In the genomic region with DNA sequence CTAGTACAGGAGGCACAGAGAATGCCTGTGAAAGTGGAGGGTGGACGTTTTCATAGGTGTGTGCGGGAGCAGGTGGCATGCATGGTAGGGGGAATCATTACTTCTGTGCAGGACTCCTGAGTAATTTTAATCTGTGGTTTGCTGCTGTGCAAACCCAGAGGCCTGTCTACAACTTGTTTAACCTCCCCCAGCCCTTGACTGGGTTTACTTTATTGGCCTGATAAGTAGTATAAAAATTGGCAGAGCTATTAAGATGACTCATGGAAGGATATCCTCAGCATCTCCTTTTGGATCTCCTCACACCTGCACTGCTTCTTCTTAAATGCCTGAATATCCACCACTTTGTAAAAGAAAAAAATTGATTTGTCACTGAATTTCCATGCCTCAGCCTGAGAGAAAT, we compare ENCODE assay signal across 14 cellular contexts.
"Had no signal": no experiment of that assay in that cellular context is flagged by ENCODE, and none has a peak within 500 bp of the region (broad histone marks: within the 10 kb centered on the region; RNA-seq: fewer than 3 reads in every experiment).

No MANE protein-coding gene starts in this region.

- H3K4me1 ChIP-seq: parathyroid adenoma, tibial nerve had no signal

- H3K27me3 ChIP-seq: hepatocyte, neutrophil, tibial nerve had no signal

- H2AFZ ChIP-seq: hepatocyte, parathyroid adenoma had no signal

- DNase-seq: activated CD4-positive, alpha-beta T cell treated with anti-CD3 and anti-CD28 coated beads, Interleukin-2, amount 50 U/mL, for 48 hours; activated CD8-positive, alpha-beta memory T cell treated with anti-CD3 and anti-CD28 coated beads, Interleukin-2, amount 10 ng/mL, durations not matched to agents 7 days and 5 days; activated naive CD4-positive, alpha-beta T cell treated with anti-CD3 and anti-CD28 coated beads, Interleukin-2, amount 10 ng/mL, durations not matched to agents 7 days and 5 days; activated T-cell treated with anti-CD3 and anti-CD28 coated beads, Interleukin-2, amount 50 U/mL, for 24 hours; mesenchymal stem cell; natural killer cell; stimulated activated CD4-positive, alpha-beta T cell treated with anti-CD3 and anti-CD28 coated beads, Interleukin-2, amount 100 ng/mL, for 48 hours had no signal

- FAIRE-seq: colon, endometrium had no signal

- H3K79me2 ChIP-seq: parathyroid adenoma had no signal

- H3K4me3 ChIP-seq: hepatocyte, tibial nerve had no signal

- H3K36me3 ChIP-seq: neutrophil, tibial nerve had no signal

- ATAC-seq: activated CD8-positive, alpha-beta memory T cell treated with anti-CD3 and anti-CD28 coated beads, Interleukin-2, amount 10 ng/mL, durations not matched to agents 7 days and 5 days; natural killer cell; stimulated activated memory B cell treated with anti-CD40 and anti-IgM and Interleukin-4, amounts not matched to agents 10 μg/mL and 1 μg/mL and 100 μg/mL, for 72 hours had no signal

- H3K4me2 ChIP-seq: hepatocyte had no signal

- H3K9ac ChIP-seq: parathyroid adenoma had no signal

- H3K9me3 ChIP-seq: neutrophil, tibial nerve had no signal

- H3K27ac ChIP-seq: hepatocyte, neutrophil, parathyroid adenoma, tibial nerve had no signal
